1 cellular context compared by ENCODE assay signal in genomic region chr6:47420394-47421371, GRCh38.
TF ChIP-seq lines count a peak whose summit lies in the region.

No MANE protein-coding gene starts in this region.

TF ChIP-seq in K562, 482 proteins besides CTCF, POLR2A, EP300 and RAD21 (continued from another document and continues in another):
- peak; percentile 47; the same call in 1 of the 2 replicates for TF ChIP-seq ZNF175 (CRISPR knock-in tag; IDR thresholded peaks at IDR 0.05; ENCODE audit: low read depth)
- TF ChIP-seq ZZZ3 (IDR thresholded peaks at IDR 0.05), result 0 out of 2 replicates have a peak, but pooled peaks have one; percentile 35
- TF ChIP-seq ZNF699 (CRISPR knock-in tag; IDR thresholded peaks at IDR 0.05; ENCODE audit: insufficient replicate concordance), result no peak
- TF ChIP-seq RFX5 (IDR thresholded peaks at IDR 0.05; ENCODE audit: low read depth, low read length), result no peak
- TF ChIP-seq TSC22D4 (tag; IDR thresholded peaks at IDR 0.05), result no peak
- no peak for TF ChIP-seq SNIP1 (IDR thresholded peaks at IDR 0.05; ENCODE audit: low read depth)
- peak; percentile 98 for TF ChIP-seq TAL1 (IDR thresholded peaks at IDR 0.05)
- TF ChIP-seq MAFF (IDR thresholded peaks at IDR 0.05; ENCODE audit: low read length), result peak; percentile 70; the same call in 1 of the 2 replicates
- TF ChIP-seq SMARCA4 (IDR thresholded peaks at IDR 0.05), result peak; percentile 99
- no peak for TF ChIP-seq HNRNPH1 (optimal IDR thresholded peaks at IDR 0.05; ENCODE audit: low read depth, low read length)
- TF ChIP-seq MCM2 (IDR thresholded peaks at IDR 0.05; ENCODE audit: low read depth), result no peak
- peak; percentile 93; the same call in 1 of the 2 replicates for TF ChIP-seq NBN (IDR thresholded peaks at IDR 0.05; ENCODE audit: low read depth)
- no peak for TF ChIP-seq MEF2D (tag; conservative IDR thresholded peaks at IDR 0.05; ENCODE audit: low read depth)
- TF ChIP-seq ZNF561 (CRISPR knock-in tag; conservative IDR thresholded peaks at IDR 0.05), result no peak
- TF ChIP-seq FIP1L1 (IDR thresholded peaks at IDR 0.05; ENCODE audit: low read depth, low read length, poor library complexity, severe bottlenecking), result no peak
- no peak for TF ChIP-seq BRF1 (IDR thresholded peaks at IDR 0.05; ENCODE audit: borderline replicate concordance, extremely low read depth, insufficient read length)
- TF ChIP-seq ZNF668 (CRISPR knock-in tag; IDR thresholded peaks at IDR 0.05), result no peak
- peak; percentile 96 for TF ChIP-seq KLF16 (IDR thresholded peaks at IDR 0.05)
- peak; percentile 66 for TF ChIP-seq MIER1 (IDR thresholded peaks at IDR 0.05; ENCODE audit: low read depth)
- TF ChIP-seq LEF1 (IDR thresholded peaks at IDR 0.05), result peak; percentile 87
- no peak for TF ChIP-seq E2F3 (CRISPR knock-in tag; IDR thresholded peaks at IDR 0.05)
- no peak for TF ChIP-seq FUS (optimal IDR thresholded peaks at IDR 0.05; ENCODE audit: low read depth, low read length)
- TF ChIP-seq ZNF224 (CRISPR knock-in tag; IDR thresholded peaks at IDR 0.05), result no peak
- TF ChIP-seq XRCC3 (IDR thresholded peaks at IDR 0.05), result no peak
- TF ChIP-seq ZNF165 (CRISPR knock-in tag; IDR thresholded peaks at IDR 0.05; ENCODE audit: borderline replicate concordance), result no peak
- no peak for TF ChIP-seq MXD1 (CRISPR knock-in tag; IDR thresholded peaks at IDR 0.05; ENCODE audit: borderline replicate concordance, poor library complexity, severe bottlenecking)
- peak; percentile 54; the same call in 1 of the 2 replicates for TF ChIP-seq GATAD2A (IDR thresholded peaks at IDR 0.05)
- no peak for TF ChIP-seq MCM3 (IDR thresholded peaks at IDR 0.05)
- TF ChIP-seq ZNF592 (IDR thresholded peaks at IDR 0.05), result peak; percentile 63
- peak; percentile 23 to 81; a peak in 2 of 4 replicates for TF ChIP-seq MNT (conservative IDR thresholded peaks at IDR 0.05)
- no peak for TF ChIP-seq NR1H2 (CRISPR knock-in tag; IDR thresholded peaks at IDR 0.05)
- TF ChIP-seq E2F8 (IDR thresholded peaks at IDR 0.05; ENCODE audit: low read depth, partially characterized antibody), result peak; percentile 66
- TF ChIP-seq SMARCE1 (IDR thresholded peaks at IDR 0.05), result peak; percentile 99
- TF ChIP-seq ZNF217 (CRISPR knock-in tag; IDR thresholded peaks at IDR 0.05), result no peak
- no peak for TF ChIP-seq ESRRB (CRISPR knock-in tag; IDR thresholded peaks at IDR 0.05; ENCODE audit: borderline replicate concordance)
- no peak for TF ChIP-seq RBFOX2 (IDR thresholded peaks at IDR 0.05; ENCODE audit: low read depth, low read length)
- no peak for TF ChIP-seq SIRT6 (IDR thresholded peaks at IDR 0.05; ENCODE audit: low read depth, low read length)
- TF ChIP-seq POU5F1 (IDR thresholded peaks at IDR 0.05; ENCODE audit: borderline replicate concordance, low read depth, low read length, partially characterized antibody), result no peak
- TF ChIP-seq KAT8 (IDR thresholded peaks at IDR 0.05; ENCODE audit: low read depth), result 0 out of 2 replicates have a peak, but pooled peaks have one; percentile 31
- TF ChIP-seq ZKSCAN1 (IDR thresholded peaks at IDR 0.05; ENCODE audit: low read depth, low read length), result no peak
- TF ChIP-seq NUFIP1 (IDR thresholded peaks at IDR 0.05; ENCODE audit: partially characterized antibody), result no peak
- TF ChIP-seq TCFL5 (CRISPR knock-in tag; conservative IDR thresholded peaks at IDR 0.05), result no peak
- TF ChIP-seq ZBTB12 (CRISPR knock-in tag; IDR thresholded peaks at IDR 0.05), result no peak
- TF ChIP-seq ZNF133 (CRISPR knock-in tag; IDR thresholded peaks at IDR 0.05), result no peak
- TF ChIP-seq NR4A1 (CRISPR knock-in tag; IDR thresholded peaks at IDR 0.05), result no peak
- 0 out of 2 replicates have a peak, but pooled peaks have one; percentile 25 for TF ChIP-seq NR4A1 (tag; IDR thresholded peaks at IDR 0.05)
- TF ChIP-seq E2F4 (CRISPR knock-in tag; IDR thresholded peaks at IDR 0.05; ENCODE audit: low read depth), result no peak
- peak; percentile 50; the same call in 1 of the 2 replicates for TF ChIP-seq ZBTB40 (IDR thresholded peaks at IDR 0.05)
- no peak for TF ChIP-seq ZBTB40 (CRISPR knock-in tag; IDR thresholded peaks at IDR 0.05)
- TF ChIP-seq ZFX (CRISPR knock-in tag; IDR thresholded peaks at IDR 0.05), result no peak
- TF ChIP-seq TARDBP (IDR thresholded peaks at IDR 0.05), result peak; percentile 57; the same call in 1 of the 2 replicates
